Comparison of ENCODE assay signal across 1 cellular context in the genomic region with DNA sequence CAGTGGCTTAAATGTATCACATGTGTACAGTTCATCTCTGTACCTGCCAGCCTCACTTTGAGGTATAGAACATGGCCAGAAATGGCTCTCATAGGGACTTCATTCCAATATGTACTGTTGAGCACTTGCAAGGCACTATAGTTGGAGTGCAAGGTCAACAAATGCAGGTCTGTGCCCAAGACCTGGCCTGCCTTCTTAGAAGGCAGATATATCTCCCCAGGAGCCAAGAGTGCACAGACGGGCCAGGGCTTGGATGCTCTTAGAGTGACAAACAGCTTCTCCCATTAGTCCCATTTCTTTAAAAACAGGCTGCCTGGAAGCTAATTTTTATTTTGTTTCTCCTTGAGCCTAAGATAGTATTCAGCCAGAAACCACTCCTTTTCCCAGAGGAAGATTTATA.
TF ChIP-seq lines count a peak whose summit lies in the region.

No MANE protein-coding gene starts in this region.

TF ChIP-seq in IMR-90, 13 proteins besides CTCF, POLR2A, EP300 and RAD21:
- no peak for TF ChIP-seq BHLHE40 (IDR thresholded peaks at IDR 0.05; ENCODE audit: low read depth, low read length)
- no peak for TF ChIP-seq FOS (IDR thresholded peaks at IDR 0.05; ENCODE audit: low read depth, low read length)
- TF ChIP-seq SMC3 (IDR thresholded peaks at IDR 0.05; ENCODE audit: low read depth, low read length), result no peak
- TF ChIP-seq NFE2L2 (IDR thresholded peaks at IDR 0.05; ENCODE audit: low read depth, low read length), result no peak
- TF ChIP-seq RCOR1 (IDR thresholded peaks at IDR 0.05; ENCODE audit: insufficient replicate concordance, low read length), result no peak
- TF ChIP-seq MXI1 (IDR thresholded peaks at IDR 0.05; ENCODE audit: borderline replicate concordance, low read depth, low read length), result no peak
- TF ChIP-seq ELK1 (IDR thresholded peaks at IDR 0.05; ENCODE audit: borderline replicate concordance, low read depth, low read length), result no peak
- TF ChIP-seq MAFK (IDR thresholded peaks at IDR 0.05; ENCODE audit: low read depth, low read length), result no peak
- TF ChIP-seq CHD1 (IDR thresholded peaks at IDR 0.05; ENCODE audit: low read depth, low read length), result no peak
- TF ChIP-seq CEBPB (IDR thresholded peaks at IDR 0.05; ENCODE audit: low read depth, low read length), result no peak
- TF ChIP-seq MAZ (IDR thresholded peaks at IDR 0.05; ENCODE audit: borderline replicate concordance, low read depth, low read length), result no peak
- TF ChIP-seq USF2 (IDR thresholded peaks at IDR 0.05; ENCODE audit: low read depth, low read length), result no peak
